8 cellular contexts compared by ENCODE assay signal in the genomic region with DNA sequence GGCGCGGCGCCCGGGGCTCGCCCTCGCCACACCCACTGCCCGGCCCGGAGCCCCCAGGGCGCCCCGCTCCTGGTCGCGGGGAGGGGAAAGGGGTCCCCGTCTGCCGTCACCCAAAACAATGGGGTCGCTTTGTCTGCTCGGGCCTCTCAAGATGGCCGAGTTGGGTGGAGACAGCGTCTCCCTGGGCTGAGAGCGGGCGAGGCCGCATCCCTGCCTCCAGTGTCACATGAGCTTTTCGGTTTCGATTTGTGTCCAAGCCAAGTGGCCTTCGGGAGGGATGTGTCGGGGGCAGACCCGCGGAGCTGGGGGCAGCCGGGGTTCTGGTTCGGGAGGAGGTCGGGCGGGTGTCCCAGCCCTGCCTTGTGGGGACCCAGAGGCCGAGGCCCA. TPM values are rescaled to one million over a fixed set of nuclear protein-coding genes. Genes with fewer than 3 reads are reported as not detected.
DNase-seq lines count a peak whose midpoint lies in the region; ATAC-seq and TF ChIP-seq lines count a peak whose summit lies in the region.

No MANE protein-coding gene starts in this region.

- intact Hi-C loops in CD14-positive monocyte (cut with micrococcal nuclease) (loop anchor here in 1 of 2 donors (10.0 kb wide), 1 partner anchor 350 kb away; a partner anchor contains a TSS), testis (cut with DNase I; ENCODE audit: low total_unique reads) (loop anchor here (10.0 kb wide), 1 partner anchor 200 kb away; a partner anchor contains a TSS)

- H4K20me1 ChIP-seq in neural progenitor cell (ENCODE audit: low read depth) = peaks cover 49% of the 10 kb centered on the region

- H3K36me3 Mint-ChIP-seq in CD14-positive monocyte = peaks cover 16 to 17% of the 10 kb centered on the region in 2 donors
- peaks cover 8% of the 10 kb centered on the region for H3K36me3 Mint-ChIP-seq in neural progenitor cell

- DNase-seq in CD14-positive monocyte (ENCODE audit: low spot score) (peak; percentile 72), OCI-M1 (lab: John Stamatoyannopoulos, UW) (peak; percentile 73), activated gamma-delta T cell (lab: John Stamatoyannopoulos, UW) (peak; percentile 34), fibroblast of the conjunctiva (ENCODE audit: low read depth) (peak; percentile 34), neural progenitor cell (ENCODE audit: low spot score) (peak; percentile 80), testis (peak; percentile 78)

- TF ChIP-seq CTCF in CD14-positive monocyte (IDR thresholded peaks at IDR 0.05) (no peak), neural progenitor cell (IDR thresholded peaks at IDR 0.05) (no peak), testis (IDR thresholded peaks at IDR 0.05) (no peak)

- H3K4me3 Mint-ChIP-seq in CD14-positive monocyte (peak overlapping the region; percentile 89 to 91), neural progenitor cell (peak overlapping the region; percentile 94)

- peaks cover 32% of the 10 kb centered on the region for H3K4me1 Mint-ChIP-seq in CD14-positive monocyte
- H3K4me1 Mint-ChIP-seq in neural progenitor cell = peaks cover 28% of the 10 kb centered on the region

- ATAC-seq in GM19351 (IDR thresholded peaks at IDR 0.05; ENCODE audit: unreplicated experiment) = peak; percentile 36
- peak; percentile 31 for ATAC-seq in HG03460 (IDR thresholded peaks at IDR 0.05; ENCODE audit: unreplicated experiment)

- H3K9me3 ChIP-seq in neural progenitor cell (ENCODE audit: low read depth) (no peaks in the 10 kb centered on the region), testis (no peaks in the 10 kb centered on the region)

- peak overlapping the region; percentile 72 for H3K27ac ChIP-seq in neural progenitor cell
- H3K27ac ChIP-seq in testis = peak overlapping the region; percentile 91 to 96

- H3K79me2 ChIP-seq in neural progenitor cell (ENCODE audit: low read depth) = peaks cover 57% of the 10 kb centered on the region

- H3K36me3 ChIP-seq in neural progenitor cell (peaks cover 3% of the 10 kb centered on the region), testis (ENCODE audit: low read depth, missing control alignments) (no peaks in the 10 kb centered on the region)

- peaks cover 30% of the 10 kb centered on the region for H3K27me3 ChIP-seq in neural progenitor cell
- no peaks in the 10 kb centered on the region for H3K27me3 ChIP-seq in testis

- H3K27me3 Mint-ChIP-seq in CD14-positive monocyte (ENCODE audit: low read depth in 3 of 3) (peaks cover 1 to 5% (median 2%) of the 10 kb centered on the region in 3 donors), neural progenitor cell (ENCODE audit: insufficient read depth, low read depth) (no peaks in the 10 kb centered on the region)

- H3K4me3 ChIP-seq in neural progenitor cell (peak overlapping the region; percentile 85), testis (peak overlapping the region; percentile 94 to 99)

- H3K9me3 Mint-ChIP-seq in CD14-positive monocyte = no peaks in the 10 kb centered on the region
- no peaks in the 10 kb centered on the region for H3K9me3 Mint-ChIP-seq in neural progenitor cell

- 0 to 1% methylated on average over 24 to 29 of the region's 32 CpGs for WGBS in testis, 2 donors

- H3K27ac Mint-ChIP-seq in CD14-positive monocyte (peak overlapping the region; percentile 64 to 94 (median 90)), neural progenitor cell (no peak overlapping the region)

- H3K9ac ChIP-seq in neural progenitor cell = peak overlapping the region; percentile 77

- TF ChIP-seq POLR2A in testis (IDR thresholded peaks at IDR 0.05) = no peak

- peak overlapping the region; percentile 94 for H3K4me2 ChIP-seq in neural progenitor cell

- H2AFZ ChIP-seq in neural progenitor cell (replicated peaks) = peak overlapping the region; percentile 74

- peaks cover 9% of the 10 kb centered on the region for H3F3A ChIP-seq in neural progenitor cell (ENCODE audit: low read depth)

- H3K4me1 ChIP-seq in neural progenitor cell = peaks cover 16% of the 10 kb centered on the region
- peaks cover 25% of the 10 kb centered on the region for H3K4me1 ChIP-seq in testis

RNA-seq across cellular contexts. Expression of a gene that starts 0.8 kb away (rescaled TPM):
- polyA plus RNA-seq in CD14-positive monocyte (10 to 100 TPM; 14.7 to 23.6 TPM), testis (ENCODE audit: insufficient read depth, low read depth, low replicate concordance) (313 TPM)
- total RNA-seq in neural progenitor cell (ENCODE audit: low replicate concordance) (237 and 309 TPM in 2 replicates), testis (100 to 1,000 TPM; 538 to 691 TPM)

Comparison
In these comparisons a context has a peak if more than half of its experiments do, and no peak if none do; other contexts are left out.
1. Peak in every context shown above with its lines: DNase-seq, ATAC-seq, H3K4me3 ChIP-seq and H3K27ac ChIP-seq.